8 cellular contexts compared by ENCODE assay signal in the genomic region with DNA sequence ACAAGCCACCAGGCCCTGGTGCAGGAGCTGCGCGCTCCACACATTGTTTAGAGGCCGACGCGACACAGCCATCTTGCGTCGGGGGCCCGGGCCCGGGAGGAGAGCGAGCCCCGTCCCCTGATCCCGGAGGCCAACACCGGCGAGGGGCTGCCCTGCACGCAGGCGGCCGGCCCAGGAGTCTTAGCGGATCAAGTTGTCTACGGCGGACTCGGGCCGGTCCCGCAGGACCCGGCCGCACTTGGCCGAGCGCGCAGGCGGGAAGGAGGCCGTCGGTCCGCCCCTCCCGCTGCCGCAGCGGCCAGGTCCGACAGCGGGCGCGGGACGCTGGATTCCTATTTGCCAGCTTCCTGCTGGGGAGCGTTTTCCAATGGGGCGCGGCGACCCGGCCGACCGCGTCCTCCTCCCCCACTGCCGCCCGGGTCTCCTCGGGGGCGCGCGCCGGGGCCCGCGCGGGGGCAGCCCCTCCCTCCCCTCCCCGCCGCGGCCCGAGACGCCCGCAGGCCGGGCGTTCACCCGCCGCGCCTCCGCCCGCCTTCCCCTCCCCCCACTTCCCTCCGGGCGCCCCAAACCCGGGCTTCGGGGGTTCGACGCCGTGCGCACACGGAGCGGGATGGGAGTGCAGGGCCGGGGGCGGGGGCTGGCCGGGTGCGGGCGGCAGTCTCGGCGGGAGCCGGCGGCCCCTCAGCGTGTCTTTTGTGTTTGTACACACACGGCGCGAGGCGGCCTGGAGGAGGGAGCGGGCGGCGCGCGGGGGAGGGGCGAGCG. TPM values are rescaled to one million over a fixed set of nuclear protein-coding genes. Genes with fewer than 3 reads are reported as not detected.
DNase-seq lines count a peak whose midpoint lies in the region; ATAC-seq and TF ChIP-seq lines count a peak whose summit lies in the region.

No MANE protein-coding gene starts in this region.

- intact Hi-C loops in head of caudate nucleus (cut with DNase I): loop anchor here (1.0 to 5.0 kb wide), 3 partner anchors 60 to 125 kb away; partner anchors contain the start of genes ACBD3 and SDE2

- no peaks in the 10 kb centered on the region for H3K9me3 ChIP-seq in HUES48 (ENCODE audit: control insufficient read depth, insufficient read depth, low read length)

- H3K36me3 ChIP-seq in HUES48 (ENCODE audit: control insufficient read depth, insufficient read depth, low read length): peaks cover 27% of the 10 kb centered on the region

- peaks cover 34% of the 10 kb centered on the region for H3K36me3 Mint-ChIP-seq in activated naive CD8-positive, alpha-beta T cell treated with anti-CD3 and anti-CD28 coated beads for 36 hours

- no peaks in the 10 kb centered on the region for H3K27me3 ChIP-seq in HUES48 (ENCODE audit: control insufficient read depth, insufficient read depth, low read length)

- peak overlapping the region; percentile 81 for H3K4me3 ChIP-seq in HUES48 (ENCODE audit: low read depth, low read length)

- TF ChIP-seq CTCF in GM20000 (IDR thresholded peaks at IDR 0.05; ENCODE audit: extremely low read depth, missing control alignments): no peak

- no peaks in the 10 kb centered on the region for H3K27me3 Mint-ChIP-seq in activated naive CD8-positive, alpha-beta T cell treated with anti-CD3 and anti-CD28 coated beads for 36 hours

- H3K27ac ChIP-seq in HUES48 (ENCODE audit: low read depth, low read length): peak overlapping the region; percentile 100

- H3K4me1 ChIP-seq in HUES48 (ENCODE audit: control insufficient read depth, insufficient read depth, low read length): peaks cover 27% of the 10 kb centered on the region

- peaks cover 38% of the 10 kb centered on the region for H3K4me1 Mint-ChIP-seq in activated naive CD8-positive, alpha-beta T cell treated with anti-CD3 and anti-CD28 coated beads for 36 hours

- DNase-seq in ELR (ENCODE audit: low read depth): peak; percentile 85
- DNase-seq in OCI-M1 (lab: John Stamatoyannopoulos, UW): peak; percentile 91
- no peak for DNase-seq in activated naive CD8-positive, alpha-beta T cell treated with anti-CD3 and anti-CD28 coated beads for 36 hours
- DNase-seq in head of caudate nucleus: peak; percentile 49 to 91 (median 81)
- DNase-seq in nucleus accumbens (lab: John Stamatoyannopoulos, UW): peak in 50 of 56 donors; percentile 41 to 97 (median 84)
- no peak for DNase-seq in GM20000 (ENCODE audit: low spot score)

- ATAC-seq in GM21529 (IDR thresholded peaks at IDR 0.05; ENCODE audit: unreplicated experiment): peak; percentile 42

- peak overlapping the region; percentile 94 for H3K9ac ChIP-seq in HUES48 (ENCODE audit: low read depth, low read length)

- H3K27ac Mint-ChIP-seq in activated naive CD8-positive, alpha-beta T cell treated with anti-CD3 and anti-CD28 coated beads for 36 hours: peak overlapping the region; percentile 80

- H3K9me3 Mint-ChIP-seq in activated naive CD8-positive, alpha-beta T cell treated with anti-CD3 and anti-CD28 coated beads for 36 hours: no peaks in the 10 kb centered on the region

- peak overlapping the region; percentile 85 for H3K4me3 Mint-ChIP-seq in activated naive CD8-positive, alpha-beta T cell treated with anti-CD3 and anti-CD28 coated beads for 36 hours

RNA-seq across cellular contexts. Expression of gene H3-3A, which starts 0.5 kb away (rescaled TPM):
- 100 to 1,000 TPM; 342 to 363 TPM for total RNA-seq in activated naive CD8-positive, alpha-beta T cell treated with anti-CD3 and anti-CD28 coated beads for 36 hours

Comparison
In these comparisons a context has a peak if more than half of its experiments do, and no peak if none do; other contexts are left out.
1. DNase-seq: peak in ELR (single experiment), OCI-M1 (single experiment), head of caudate nucleus (42 of 42) and nucleus accumbens (50 of 56); none in activated naive CD8-positive, alpha-beta T cell treated with anti-CD3 and anti-CD28 coated beads for 36 hours (single experiment) and GM20000 (single experiment).